ENCODE assay signal across 8 cellular contexts in genomic region chr2:36507408-36507812, GRCh38.
A peak's percentile ranks its signal among the peaks of the same experiment; 100 is the strongest.
DNase-seq lines count a peak whose midpoint lies in the region; ATAC-seq, FAIRE-seq and TF ChIP-seq lines count a peak whose summit lies in the region.

No MANE protein-coding gene starts in this region.

- BruUV-seq in Panc1 (replicated peaks; lab: Mats Ljungman, UMichigan), result no TSS peak

- intact Hi-C loops in Panc1 (cut with micrococcal nuclease; ENCODE audit: unreplicated experiment) (loop anchor here (1.0 kb wide), 1 partner anchor 155 kb away; no protein-coding TSS in a partner anchor), kidney (cut with DNase I) (no loop called here)

- peak; percentile 89 for ATAC-seq in GM21515 (IDR thresholded peaks at IDR 0.05; ENCODE audit: unreplicated experiment)
- peak; percentile 93 for ATAC-seq in Panc1

- H3K36me3 ChIP-seq in Panc1 (ENCODE audit: control insufficient read depth, insufficient read depth, low read length), result peaks cover 73% of the 10 kb centered on the region
- H3K36me3 ChIP-seq in brain microvascular endothelial cell (replicated peaks), result peaks cover 42% of the 10 kb centered on the region
- peaks cover 11 to 23% of the 10 kb centered on the region in 2 donors for H3K36me3 ChIP-seq in kidney (ENCODE audit: control insufficient read depth in 1 of 2, insufficient read depth in 2 of 2, low read length in 2 of 2)

- CTCF ChIA-PET in Panc1 (lab: Charles Lee), result interaction anchor here (0.5 to 1.0 kb wide), 2 partner anchors 51 to 419 kb away, joined by 3 to 5 read pairs; no protein-coding TSS in a partner anchor

- H3K9me3 ChIP-seq in Panc1 (ENCODE audit: control insufficient read depth, insufficient read depth, low read depth, low read length) (no peaks in the 10 kb centered on the region), kidney (ENCODE audit: control insufficient read depth in 1 of 2, low read length in 2 of 2) (no peaks in the 10 kb centered on the region)

- H3K4me3 ChIP-seq in HL-60 (replicated peaks; ENCODE audit: insufficient read depth, low read length) (no peak overlapping the region), Panc1 (ENCODE audit: low read depth in 2 of 2, low read length in 2 of 2) (no peak overlapping the region), brain microvascular endothelial cell (ENCODE audit: low read depth, low read length) (no peak overlapping the region), kidney (ENCODE audit: low read length in 2 of 2) (no peak overlapping the region)

- no peak for FAIRE-seq in kidney (lab: Jason Lieb, UNC)

- H3K27me3 ChIP-seq in HL-60 (ENCODE audit: insufficient read depth, poor library complexity, severe bottlenecking) (no peaks in the 10 kb centered on the region), Panc1 (ENCODE audit: control insufficient read depth, insufficient read depth, low read length) (no peaks in the 10 kb centered on the region), brain microvascular endothelial cell (replicated peaks) (no peaks in the 10 kb centered on the region)

- DNase-seq in NCI-H2196 (lab: John Stamatoyannopoulos, UW; ENCODE audit: unreplicated experiment) (peak; percentile 43), NCI-H2196 treated with DMSO at 0.1 percent for 48 hours (lab: John Stamatoyannopoulos, UW; ENCODE audit: unreplicated experiment) (no peak), HL-60 (ENCODE audit: low read depth in 1 of 2, low spot score in 1 of 2) (peak in 1 of 2 experiments; percentile 53), Panc1 (ENCODE audit: low read depth, low spot score) (peak; percentile 52), brain microvascular endothelial cell (peak; percentile 75), kidney (no peak)
- peak; percentile 1 to 4 for DNase-seq in stimulated activated CD4-positive, alpha-beta T cell treated with anti-CD3 and anti-CD28 coated beads, Interleukin-4, amount 100 ng/mL, for 48 hours (ENCODE audit: low read depth in 2 of 2)

- TF ChIP-seq CTCF in HL-60 (IDR thresholded peaks at IDR 0.05; ENCODE audit: insufficient read depth, low read length) (peak; percentile 58), Panc1 (IDR thresholded peaks at IDR 0.05) (peak; percentile 94), brain microvascular endothelial cell (IDR thresholded peaks at IDR 0.05; ENCODE audit: low read depth, low read length, missing control alignments) (peak; percentile 96), kidney (IDR thresholded peaks at IDR 0.05; ENCODE audit: borderline replicate concordance, extremely low read depth, insufficient read depth) (peak; percentile 72)

- H3K4me1 ChIP-seq in Panc1 (ENCODE audit: control insufficient read depth, insufficient read depth, low read length) (peaks cover 20% of the 10 kb centered on the region), kidney (ENCODE audit: control insufficient read depth in 1 of 2, insufficient read depth in 1 of 2, low read depth in 1 of 2, low read length in 2 of 2) (no peaks in the 10 kb centered on the region)

- in situ Hi-C loops in Panc1 (cut with HindIII; ENCODE audit: low pct_unique_long_range_greater_than_20kb, low sequenced_read_pairs), result no loop called here
- in situ Hi-C loops in brain microvascular endothelial cell (cut with HindIII; ENCODE audit: low pct_ligation_motif_present, low sequenced_read_pairs), result no loop called here

- POLR2A ChIA-PET in Panc1 (lab: Charles Lee), result interaction anchor here (0.7 to 1.1 kb wide), 2 partner anchors 14 to 21 kb away, joined by 3 to 4 read pairs; no protein-coding TSS in a partner anchor

- H3K27ac ChIP-seq in HL-60 (replicated peaks) (no peak overlapping the region), Panc1 (ENCODE audit: low read length) (peak overlapping the region; percentile 52), brain microvascular endothelial cell (no peak overlapping the region), kidney (ENCODE audit: low read depth in 2 of 2, low read length in 2 of 2) (no peak overlapping the region)

- no peak overlapping the region for H3K9ac ChIP-seq in kidney (ENCODE audit: low read length in 2 of 2)

Comparison
In these comparisons a context has a peak if more than half of its experiments do, and no peak if none do; other contexts are left out.
1. DNase-seq: peak in NCI-H2196 (single experiment), Panc1 (single experiment), brain microvascular endothelial cell (single experiment) and stimulated activated CD4-positive, alpha-beta T cell treated with anti-CD3 and anti-CD28 coated beads, Interleukin-4, amount 100 ng/mL, for 48 hours (2 of 2); none in NCI-H2196 treated with DMSO at 0.1 percent for 48 hours (single experiment) and kidney (single experiment).
2. Peak in every context shown above with its lines, with median percentiles within 50 percentile points of each other: CTCF ChIP-seq.